ENCODE assay signal across 1 cellular context in the genomic region with DNA sequence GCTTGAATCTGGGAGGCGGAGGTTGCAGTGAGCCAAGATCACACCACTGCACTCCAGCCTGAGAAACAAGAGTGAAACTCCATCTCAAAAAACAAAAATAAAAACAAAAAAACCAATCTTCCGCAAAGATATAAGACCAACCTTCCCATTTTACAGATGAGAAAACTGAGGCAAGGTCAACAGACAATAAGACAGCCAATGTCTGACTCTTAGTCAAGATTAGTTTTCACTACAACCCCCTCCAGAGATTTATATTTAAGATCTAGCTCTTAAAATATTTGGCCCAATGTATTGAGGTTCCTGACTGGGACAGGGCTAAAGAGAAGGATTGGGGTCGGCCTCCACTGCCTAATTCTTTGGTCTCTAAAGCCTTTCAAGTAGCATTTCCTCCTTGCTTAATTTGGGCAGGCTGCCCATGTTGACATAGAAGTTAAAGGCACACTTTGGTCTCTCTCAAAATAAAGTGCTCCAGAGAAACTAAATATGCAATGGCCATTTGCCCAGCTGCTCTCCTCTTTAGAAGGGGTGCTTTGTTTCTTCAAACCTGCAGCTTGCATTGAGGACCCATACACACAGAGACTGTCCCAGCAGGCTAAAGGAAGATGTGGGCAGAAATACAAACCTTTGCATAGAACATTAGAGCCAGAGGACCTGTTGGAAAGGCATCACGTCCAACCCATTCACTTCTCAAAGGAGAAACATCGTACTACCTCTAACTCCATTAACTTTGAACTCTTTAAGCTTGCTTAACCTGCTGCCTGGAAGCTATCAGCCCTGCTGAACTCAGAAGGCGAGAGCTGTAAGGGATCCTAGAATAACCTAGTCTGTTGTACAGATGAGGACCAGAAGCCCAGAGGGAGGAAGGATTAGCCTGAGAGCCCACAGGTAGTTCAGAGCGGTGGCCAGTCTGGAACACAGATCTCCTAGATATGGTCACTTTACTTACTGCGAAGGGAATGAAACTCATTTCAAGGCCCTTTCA.
TF ChIP-seq lines count a peak whose summit lies in the region.

No MANE protein-coding gene starts in this region.

TF ChIP-seq in HepG2, 621 proteins besides CTCF, POLR2A, EP300 and RAD21 (continued from another document):
- TF ChIP-seq, protein P1, sequence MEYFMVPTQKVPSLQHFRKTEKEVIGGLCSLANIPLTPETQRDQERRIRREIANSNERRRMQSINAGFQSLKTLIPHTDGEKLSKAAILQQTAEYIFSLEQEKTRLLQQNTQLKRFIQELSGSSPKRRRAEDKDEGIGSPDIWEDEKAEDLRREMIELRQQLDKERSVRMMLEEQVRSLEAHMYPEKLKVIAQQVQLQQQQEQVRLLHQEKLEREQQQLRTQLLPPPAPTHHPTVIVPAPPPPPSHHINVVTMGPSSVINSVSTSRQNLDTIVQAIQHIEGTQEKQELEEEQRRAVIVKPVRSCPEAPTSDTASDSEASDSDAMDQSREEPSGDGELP (IDR thresholded peaks at IDR 0.05; ENCODE audit: borderline replicate concordance, low read depth), result no peak
- peak; percentile 65 for TF ChIP-seq MED1 (CRISPR knock-in tag; IDR thresholded peaks at IDR 0.05)
- TF ChIP-seq EHMT2 (IDR thresholded peaks at IDR 0.05; ENCODE audit: borderline replicate concordance, low read depth, low read length), result peak; percentile 34; the same call in 1 of the 2 replicates
- TF ChIP-seq ZMYM4 (CRISPR knock-in tag; IDR thresholded peaks at IDR 0.05), result 0 out of 2 replicates have a peak, but pooled peaks have one; percentile 24
- TF ChIP-seq, protein P2, sequence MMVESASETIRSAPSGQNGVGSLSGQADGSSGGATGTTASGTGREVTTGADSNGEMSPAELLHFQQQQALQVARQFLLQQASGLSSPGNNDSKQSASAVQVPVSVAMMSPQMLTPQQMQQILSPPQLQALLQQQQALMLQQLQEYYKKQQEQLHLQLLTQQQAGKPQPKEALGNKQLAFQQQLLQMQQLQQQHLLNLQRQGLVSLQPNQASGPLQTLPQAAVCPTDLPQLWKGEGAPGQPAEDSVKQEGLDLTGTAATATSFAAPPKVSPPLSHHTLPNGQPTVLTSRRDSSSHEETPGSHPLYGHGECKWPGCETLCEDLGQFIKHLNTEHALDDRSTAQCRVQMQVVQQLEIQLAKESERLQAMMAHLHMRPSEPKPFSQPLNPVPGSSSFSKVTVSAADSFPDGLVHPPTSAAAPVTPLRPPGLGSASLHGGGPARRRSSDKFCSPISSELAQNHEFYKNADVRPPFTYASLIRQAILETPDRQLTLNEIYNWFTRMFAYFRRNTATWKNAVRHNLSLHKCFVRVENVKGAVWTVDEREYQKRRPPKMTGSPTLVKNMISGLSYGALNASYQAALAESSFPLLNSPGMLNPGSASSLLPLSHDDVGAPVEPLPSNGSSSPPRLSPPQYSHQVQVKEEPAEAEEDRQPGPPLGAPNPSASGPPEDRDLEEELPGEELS (CRISPR knock-in tag; IDR thresholded peaks at IDR 0.05), result peak; percentile 57; the same call in 1 of the 2 replicates
- TF ChIP-seq, protein P3, sequence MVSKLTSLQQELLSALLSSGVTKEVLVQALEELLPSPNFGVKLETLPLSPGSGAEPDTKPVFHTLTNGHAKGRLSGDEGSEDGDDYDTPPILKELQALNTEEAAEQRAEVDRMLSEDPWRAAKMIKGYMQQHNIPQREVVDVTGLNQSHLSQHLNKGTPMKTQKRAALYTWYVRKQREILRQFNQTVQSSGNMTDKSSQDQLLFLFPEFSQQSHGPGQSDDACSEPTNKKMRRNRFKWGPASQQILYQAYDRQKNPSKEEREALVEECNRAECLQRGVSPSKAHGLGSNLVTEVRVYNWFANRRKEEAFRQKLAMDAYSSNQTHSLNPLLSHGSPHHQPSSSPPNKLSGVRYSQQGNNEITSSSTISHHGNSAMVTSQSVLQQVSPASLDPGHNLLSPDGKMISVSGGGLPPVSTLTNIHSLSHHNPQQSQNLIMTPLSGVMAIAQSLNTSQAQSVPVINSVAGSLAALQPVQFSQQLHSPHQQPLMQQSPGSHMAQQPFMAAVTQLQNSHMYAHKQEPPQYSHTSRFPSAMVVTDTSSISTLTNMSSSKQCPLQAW (CRISPR knock-in tag; IDR thresholded peaks at IDR 0.05), result 0 out of 2 replicates have a peak, but pooled peaks have one; percentile 18
- 0 out of 2 replicates have a peak, but pooled peaks have one; percentile 24 for TF ChIP-seq SOX5 (CRISPR knock-in tag; IDR thresholded peaks at IDR 0.05; ENCODE audit: borderline replicate concordance)
- peak; percentile 56; the same call in 1 of the 2 replicates for TF ChIP-seq CREM (IDR thresholded peaks at IDR 0.05)
- TF ChIP-seq CREM (CRISPR knock-in tag; IDR thresholded peaks at IDR 0.05), result no peak
- TF ChIP-seq SMAD1 (CRISPR knock-in tag; IDR thresholded peaks at IDR 0.05; ENCODE audit: borderline replicate concordance, low read depth), result no peak
- TF ChIP-seq ADNP (CRISPR knock-in tag; IDR thresholded peaks at IDR 0.05), result peak; percentile 78
- TF ChIP-seq, protein P4, sequence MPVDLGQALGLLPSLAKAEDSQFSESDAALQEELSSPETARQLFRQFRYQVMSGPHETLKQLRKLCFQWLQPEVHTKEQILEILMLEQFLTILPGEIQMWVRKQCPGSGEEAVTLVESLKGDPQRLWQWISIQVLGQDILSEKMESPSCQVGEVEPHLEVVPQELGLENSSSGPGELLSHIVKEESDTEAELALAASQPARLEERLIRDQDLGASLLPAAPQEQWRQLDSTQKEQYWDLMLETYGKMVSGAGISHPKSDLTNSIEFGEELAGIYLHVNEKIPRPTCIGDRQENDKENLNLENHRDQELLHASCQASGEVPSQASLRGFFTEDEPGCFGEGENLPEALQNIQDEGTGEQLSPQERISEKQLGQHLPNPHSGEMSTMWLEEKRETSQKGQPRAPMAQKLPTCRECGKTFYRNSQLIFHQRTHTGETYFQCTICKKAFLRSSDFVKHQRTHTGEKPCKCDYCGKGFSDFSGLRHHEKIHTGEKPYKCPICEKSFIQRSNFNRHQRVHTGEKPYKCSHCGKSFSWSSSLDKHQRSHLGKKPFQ (CRISPR knock-in tag; IDR thresholded peaks at IDR 0.05; ENCODE audit: insufficient replicate concordance), result no peak
